In the genomic region with DNA sequence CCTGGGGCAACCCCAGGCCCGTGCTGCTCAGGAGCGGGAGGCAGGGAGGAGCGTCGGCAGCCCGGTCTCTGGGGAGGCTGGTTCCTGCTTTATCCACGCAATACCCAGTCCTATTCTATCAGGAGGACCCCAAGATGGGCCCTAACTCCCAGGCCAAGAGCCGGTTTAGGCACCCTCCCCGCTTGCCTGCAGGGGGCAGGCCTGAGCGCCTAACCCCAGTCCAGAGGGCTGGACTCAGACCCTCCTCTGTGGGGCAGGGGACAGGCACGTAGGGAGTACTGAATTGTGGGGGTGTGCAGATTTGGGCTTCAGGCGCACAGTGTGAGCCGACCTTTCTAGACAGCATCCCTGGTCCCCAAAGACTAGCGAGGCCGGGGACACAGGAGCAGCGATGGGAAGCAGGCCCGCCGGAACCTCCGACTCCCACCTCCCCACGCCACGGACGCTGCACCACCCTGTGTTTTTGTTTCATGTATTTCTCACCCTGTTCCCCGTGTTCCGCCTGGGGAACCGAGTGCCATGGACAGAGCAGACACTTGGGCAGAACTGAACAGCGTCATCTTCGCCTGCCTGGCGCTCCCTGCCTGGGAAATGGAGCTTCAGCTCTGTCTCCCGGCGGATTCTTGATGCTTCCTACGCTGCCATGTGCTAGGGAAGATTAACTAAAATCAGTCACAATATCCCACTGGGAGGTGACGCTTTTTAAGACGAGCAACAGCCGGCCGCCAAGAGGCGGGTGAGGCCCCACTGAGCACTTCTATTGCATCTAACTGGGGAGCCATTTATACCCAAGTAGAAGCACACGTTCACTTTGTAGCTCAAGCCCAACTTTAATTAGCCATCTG, we compare ENCODE assay signal across 1 cellular context.
TF ChIP-seq lines count a peak whose summit lies in the region.

No MANE protein-coding gene starts in this region.

TF ChIP-seq in HCT116, 20 proteins besides CTCF, POLR2A, EP300 and RAD21:
- no peak for TF ChIP-seq TCF7L2 (IDR thresholded peaks at IDR 0.05; ENCODE audit: borderline replicate concordance, extremely low read depth, insufficient read depth, insufficient read length)
- TF ChIP-seq EZH2 (IDR thresholded peaks at IDR 0.05): no peak
- TF ChIP-seq, protein P1, sequence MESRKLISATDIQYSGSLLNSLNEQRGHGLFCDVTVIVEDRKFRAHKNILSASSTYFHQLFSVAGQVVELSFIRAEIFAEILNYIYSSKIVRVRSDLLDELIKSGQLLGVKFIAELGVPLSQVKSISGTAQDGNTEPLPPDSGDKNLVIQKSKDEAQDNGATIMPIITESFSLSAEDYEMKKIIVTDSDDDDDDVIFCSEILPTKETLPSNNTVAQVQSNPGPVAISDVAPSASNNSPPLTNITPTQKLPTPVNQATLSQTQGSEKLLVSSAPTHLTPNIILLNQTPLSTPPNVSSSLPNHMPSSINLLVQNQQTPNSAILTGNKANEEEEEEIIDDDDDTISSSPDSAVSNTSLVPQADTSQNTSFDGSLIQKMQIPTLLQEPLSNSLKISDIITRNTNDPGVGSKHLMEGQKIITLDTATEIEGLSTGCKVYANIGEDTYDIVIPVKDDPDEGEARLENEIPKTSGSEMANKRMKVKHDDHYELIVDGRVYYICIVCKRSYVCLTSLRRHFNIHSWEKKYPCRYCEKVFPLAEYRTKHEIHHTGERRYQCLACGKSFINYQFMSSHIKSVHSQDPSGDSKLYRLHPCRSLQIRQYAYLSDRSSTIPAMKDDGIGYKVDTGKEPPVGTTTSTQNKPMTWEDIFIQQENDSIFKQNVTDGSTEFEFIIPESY (IDR thresholded peaks at IDR 0.05; ENCODE audit: extremely low read depth, insufficient replicate concordance, low read length): no peak
- no peak for TF ChIP-seq EGR1 (IDR thresholded peaks at IDR 0.05; ENCODE audit: low read depth)
- no peak for TF ChIP-seq ELF1 (IDR thresholded peaks at IDR 0.05; ENCODE audit: borderline replicate concordance, low read depth)
- no peak for TF ChIP-seq EZH2phosphoT487 (IDR thresholded peaks at IDR 0.05; ENCODE audit: borderline replicate concordance)
- no peak for TF ChIP-seq FOSL1 (IDR thresholded peaks at IDR 0.05; ENCODE audit: low read depth)
- TF ChIP-seq YY1 (IDR thresholded peaks at IDR 0.05; ENCODE audit: extremely low read depth, insufficient replicate concordance, low read depth, low read length): no peak
- no peak for TF ChIP-seq ZNF274 (IDR thresholded peaks at IDR 0.05; ENCODE audit: low read depth, low read length)
- TF ChIP-seq, protein P2, sequence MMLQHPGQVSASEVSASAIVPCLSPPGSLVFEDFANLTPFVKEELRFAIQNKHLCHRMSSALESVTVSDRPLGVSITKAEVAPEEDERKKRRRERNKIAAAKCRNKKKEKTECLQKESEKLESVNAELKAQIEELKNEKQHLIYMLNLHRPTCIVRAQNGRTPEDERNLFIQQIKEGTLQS (IDR thresholded peaks at IDR 0.05): no peak
- TF ChIP-seq, protein P3, sequence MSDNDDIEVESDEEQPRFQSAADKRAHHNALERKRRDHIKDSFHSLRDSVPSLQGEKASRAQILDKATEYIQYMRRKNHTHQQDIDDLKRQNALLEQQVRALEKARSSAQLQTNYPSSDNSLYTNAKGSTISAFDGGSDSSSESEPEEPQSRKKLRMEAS (IDR thresholded peaks at IDR 0.05): no peak
- no peak for TF ChIP-seq SIN3A (IDR thresholded peaks at IDR 0.05; ENCODE audit: low read depth)
- no peak for TF ChIP-seq ZFX (IDR thresholded peaks at IDR 0.05)
- TF ChIP-seq, protein P4, sequence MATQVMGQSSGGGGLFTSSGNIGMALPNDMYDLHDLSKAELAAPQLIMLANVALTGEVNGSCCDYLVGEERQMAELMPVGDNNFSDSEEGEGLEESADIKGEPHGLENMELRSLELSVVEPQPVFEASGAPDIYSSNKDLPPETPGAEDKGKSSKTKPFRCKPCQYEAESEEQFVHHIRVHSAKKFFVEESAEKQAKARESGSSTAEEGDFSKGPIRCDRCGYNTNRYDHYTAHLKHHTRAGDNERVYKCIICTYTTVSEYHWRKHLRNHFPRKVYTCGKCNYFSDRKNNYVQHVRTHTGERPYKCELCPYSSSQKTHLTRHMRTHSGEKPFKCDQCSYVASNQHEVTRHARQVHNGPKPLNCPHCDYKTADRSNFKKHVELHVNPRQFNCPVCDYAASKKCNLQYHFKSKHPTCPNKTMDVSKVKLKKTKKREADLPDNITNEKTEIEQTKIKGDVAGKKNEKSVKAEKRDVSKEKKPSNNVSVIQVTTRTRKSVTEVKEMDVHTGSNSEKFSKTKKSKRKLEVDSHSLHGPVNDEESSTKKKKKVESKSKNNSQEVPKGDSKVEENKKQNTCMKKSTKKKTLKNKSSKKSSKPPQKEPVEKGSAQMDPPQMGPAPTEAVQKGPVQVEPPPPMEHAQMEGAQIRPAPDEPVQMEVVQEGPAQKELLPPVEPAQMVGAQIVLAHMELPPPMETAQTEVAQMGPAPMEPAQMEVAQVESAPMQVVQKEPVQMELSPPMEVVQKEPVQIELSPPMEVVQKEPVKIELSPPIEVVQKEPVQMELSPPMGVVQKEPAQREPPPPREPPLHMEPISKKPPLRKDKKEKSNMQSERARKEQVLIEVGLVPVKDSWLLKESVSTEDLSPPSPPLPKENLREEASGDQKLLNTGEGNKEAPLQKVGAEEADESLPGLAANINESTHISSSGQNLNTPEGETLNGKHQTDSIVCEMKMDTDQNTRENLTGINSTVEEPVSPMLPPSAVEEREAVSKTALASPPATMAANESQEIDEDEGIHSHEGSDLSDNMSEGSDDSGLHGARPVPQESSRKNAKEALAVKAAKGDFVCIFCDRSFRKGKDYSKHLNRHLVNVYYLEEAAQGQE (IDR thresholded peaks at IDR 0.05; ENCODE audit: low read depth): no peak
- no peak for TF ChIP-seq SRF (IDR thresholded peaks at IDR 0.05; ENCODE audit: low read depth)
- TF ChIP-seq SP1 (IDR thresholded peaks at IDR 0.05; ENCODE audit: low read depth): no peak
- TF ChIP-seq CBX3 (IDR thresholded peaks at IDR 0.05; ENCODE audit: low read depth): no peak
- TF ChIP-seq POLR2AphosphoS5 (IDR thresholded peaks at IDR 0.05; ENCODE audit: low read depth, low read length): no peak
- no peak for TF ChIP-seq CEBPB (IDR thresholded peaks at IDR 0.05; ENCODE audit: low read depth)
- TF ChIP-seq JUND (IDR thresholded peaks at IDR 0.05): no peak
TF ChIP-seq in HCT116: peak in this region for 0.
